ENCODE assay signal across 12 cellular contexts in the genomic region with DNA sequence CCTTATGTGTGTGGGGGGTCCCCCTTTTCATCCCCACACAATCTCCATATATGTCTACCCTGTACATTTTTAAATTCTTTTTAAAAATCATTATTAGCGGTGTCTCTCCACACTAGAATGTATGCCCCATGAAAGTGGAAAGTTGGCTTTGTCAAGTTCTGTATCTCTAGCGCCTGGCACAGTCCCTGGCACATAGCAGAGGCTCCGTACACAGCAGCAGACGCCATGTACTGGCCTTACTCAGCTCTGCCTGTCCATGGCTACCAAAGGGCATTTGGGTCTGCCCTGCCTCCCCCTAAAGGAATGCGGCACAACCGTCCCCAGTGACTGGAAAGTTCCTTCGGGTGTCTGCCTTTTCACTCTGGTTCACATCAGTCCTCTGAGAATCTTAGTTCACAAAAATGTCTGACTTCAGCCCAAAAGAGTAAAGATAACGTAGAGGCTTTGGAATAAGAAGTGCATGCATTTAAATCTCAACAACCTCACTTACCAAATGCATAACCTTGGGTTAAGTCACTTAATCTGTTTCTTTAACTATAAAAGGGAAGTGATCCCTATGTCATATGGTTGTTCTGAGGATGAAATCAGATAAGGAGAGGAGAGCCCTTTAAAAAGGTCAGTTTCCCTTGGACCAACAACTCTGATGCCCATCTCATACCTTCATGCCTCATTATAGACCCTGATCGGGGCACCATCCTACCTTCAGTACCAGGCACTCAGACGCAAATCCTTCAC.
DNase-seq lines count a peak whose midpoint lies in the region; ATAC-seq and TF ChIP-seq lines count a peak whose summit lies in the region.
"Had no signal": no experiment of that assay in that cellular context is flagged by ENCODE, and none has a peak within 500 bp of the region (broad histone marks: within the 10 kb centered on the region; RNA-seq: fewer than 3 reads in every experiment).

No MANE protein-coding gene starts in this region.

- H3K4me3 ChIP-seq in heart left ventricle (peak overlapping the region in 4 of 12 donors; percentile 8 to 35 (median 20)), gastrocnemius medialis (peak overlapping the region; percentile 44 to 95 (median 58))

- H3K4me1 ChIP-seq in heart left ventricle (peaks cover 28 to 100% (median 97%) of the 10 kb centered on the region in 12 donors), gastrocnemius medialis (peaks cover 92 to 95% of the 10 kb centered on the region in 2 donors)

- WGBS in heart left ventricle, 4 donors: 50 to 75% (median 62%) methylated on average over 10 of the region's 10 CpGs

- no peak overlapping the region for H3K4me3 Mint-ChIP-seq in T-helper 17 cell

- TF ChIP-seq CTCF in heart left ventricle (IDR thresholded peaks at IDR 0.05) (no peak), gastrocnemius medialis (IDR thresholded peaks at IDR 0.05 in 4 of 5, conservative IDR thresholded peaks at IDR 0.05 in 1 of 5) (no peak)

- H3K27ac ChIP-seq in heart left ventricle (peak overlapping the region; percentile 56 to 98 (median 81)), gastrocnemius medialis (peak overlapping the region; percentile 96 to 100 (median 99))

- H3K4me1 Mint-ChIP-seq in T-helper 17 cell: peaks cover 55% of the 10 kb centered on the region

- TF ChIP-seq POLR2A in heart left ventricle (IDR thresholded peaks at IDR 0.05) (no peak), gastrocnemius medialis (IDR thresholded peaks at IDR 0.05) (peak in 1 of 2 donors; percentile 63)

- peaks cover 15% of the 10 kb centered on the region for H3K36me3 Mint-ChIP-seq in T-helper 17 cell (ENCODE audit: low read depth)

- intact Hi-C loops in heart left ventricle (cut with DNase I): loop anchor here in 1 of 10 donors (10.0 kb wide), 1 partner anchor 172 kb away; no protein-coding TSS in a partner anchor
- intact Hi-C loops in gastrocnemius medialis (cut with DNase I; ENCODE audit: low total_unique reads): loop anchor here (5.0 to 10.0 kb wide), 2 partner anchors 906 to 1118 kb away; no protein-coding TSS in a partner anchor

- in situ Hi-C loops in gastrocnemius medialis (cut with MboI; ENCODE audit: low sequenced_read_pairs in 4 of 4): loop anchor here in 1 of 4 donors (25.0 kb wide), 1 partner anchor 1126 kb away; a partner anchor contains a TSS

- peaks cover 0 to 98% (median 93%) of the 10 kb centered on the region in 9 donors for H3K36me3 ChIP-seq in heart left ventricle
- H3K36me3 ChIP-seq in gastrocnemius medialis: peaks cover 3 to 76% of the 10 kb centered on the region in 2 donors

- H3K9me3 ChIP-seq in T-helper 17 cell (ENCODE audit: control insufficient read depth, low read length, poor library complexity, severe bottlenecking): no peaks in the 10 kb centered on the region
- H3K9me3 ChIP-seq in heart left ventricle: no peaks in the 10 kb centered on the region
- no peaks in the 10 kb centered on the region for H3K9me3 ChIP-seq in gastrocnemius medialis
- H3K9me3 ChIP-seq: Peyer's patch had no signal

- H3K27ac Mint-ChIP-seq in T-helper 17 cell: peak overlapping the region; percentile 81

- H3K27me3 Mint-ChIP-seq in T-helper 17 cell: no peaks in the 10 kb centered on the region

- peak; percentile 52 for DNase-seq in CD1c-positive myeloid dendritic cell (ENCODE audit: extremely low spot score)
- DNase-seq in T-helper 17 cell: no peak
- peak in 2 of 5 donors; percentile 42 to 73 for DNase-seq in heart left ventricle
- peak; percentile 30 to 58 for DNase-seq in gastrocnemius medialis
- no peak for DNase-seq in HuH-7 (ENCODE audit: low spot score)
- DNase-seq in HuH-7.5 (ENCODE audit: low spot score): no peak
- DNase-seq in NCI-H2227 (lab: John Stamatoyannopoulos, UW; ENCODE audit: unreplicated experiment): no peak
- DNase-seq: NCI-H2081 treated with DMSO at 0.1 percent for 48 hours; stimulated activated CD4-positive, alpha-beta T cell treated with anti-CD3 and anti-CD28 coated beads, Interleukin-4, amount 100 ng/mL, for 1 hour; T-helper 9 cell had no signal

- no peak for ATAC-seq in T-helper 17 cell
- ATAC-seq in heart left ventricle: peak; percentile 4 to 43 (median 36)
- ATAC-seq in gastrocnemius medialis: peak in 1 of 2 donors; percentile 2
- no peak for ATAC-seq in esophagus mucosa

- H3K27me3 ChIP-seq in heart left ventricle (no peaks in the 10 kb centered on the region), gastrocnemius medialis (no peaks in the 10 kb centered on the region)
- H3K27me3 ChIP-seq: Peyer's patch had no signal

Comparison
In these comparisons a context has a peak if more than half of its experiments do, and no peak if none do; other contexts are left out.
1. DNase-seq: peak in CD1c-positive myeloid dendritic cell (single experiment) and gastrocnemius medialis (2 of 2); none in T-helper 17 cell (0 of 3), HuH-7 (single experiment), HuH-7.5 (single experiment) and NCI-H2227 (single experiment).
2. ATAC-seq: peak in heart left ventricle (4 of 4); none in T-helper 17 cell (single experiment) and esophagus mucosa (single experiment).